24 cellular contexts compared by ENCODE assay signal in genomic region chr11:26144309-26144690, GRCh38.
"Had no signal": no experiment of that assay in that cellular context is flagged by ENCODE, and none has a peak within 500 bp of the region (broad histone marks: within the 10 kb centered on the region; RNA-seq: fewer than 3 reads in every experiment).

No MANE protein-coding gene starts in this region.

- H3K4me1 Mint-ChIP-seq: activated naive CD8-positive, alpha-beta T cell treated with anti-CD3 and anti-CD28 coated beads, Interleukin-2, amount 50 U/mL, for 24 hours; natural killer cell had no signal

- H3K4me3 ChIP-seq: pancreas, psoas muscle, right atrium auricular region, upper lobe of left lung had no signal

- H3K9me3 Mint-ChIP-seq: activated naive CD8-positive, alpha-beta T cell treated with anti-CD3 and anti-CD28 coated beads, Interleukin-2, amount 50 U/mL, for 24 hours; brain had no signal

- H3K27ac Mint-ChIP-seq: activated CD4-positive, alpha-beta memory T cell treated with anti-CD3 and anti-CD28 coated beads for 36 hours; activated naive CD8-positive, alpha-beta T cell treated with anti-CD3 and anti-CD28 coated beads, Interleukin-2, amount 50 U/mL, for 24 hours; brain; natural killer cell; T-helper 1 cell treated with Interleukin-12 subunit alpha and Interleukin-12 subunit beta and Interleukin-4 antibody, amounts not matched to agents 30 μg/mL and 1 μg/mL, for 36 hours had no signal

- H3K9me3 ChIP-seq: pancreas, psoas muscle, right atrium auricular region, upper lobe of left lung had no signal

- H3K4me3 Mint-ChIP-seq: activated CD4-positive, alpha-beta memory T cell treated with anti-CD3 and anti-CD28 coated beads for 36 hours; activated naive CD8-positive, alpha-beta T cell treated with anti-CD3 and anti-CD28 coated beads, Interleukin-2, amount 50 U/mL, for 24 hours; brain; natural killer cell; T-helper 1 cell treated with Interleukin-12 subunit alpha and Interleukin-12 subunit beta and Interleukin-4 antibody, amounts not matched to agents 30 μg/mL and 1 μg/mL, for 36 hours had no signal

- H3K27me3 Mint-ChIP-seq: activated CD4-positive, alpha-beta memory T cell treated with anti-CD3 and anti-CD28 coated beads for 36 hours; activated naive CD8-positive, alpha-beta T cell treated with anti-CD3 and anti-CD28 coated beads, Interleukin-2, amount 50 U/mL, for 24 hours; brain had no signal

- H3K27me3 ChIP-seq: foreskin keratinocyte, pancreas, upper lobe of left lung had no signal

- H3K27ac ChIP-seq: foreskin keratinocyte, pancreas, psoas muscle, right atrium auricular region, upper lobe of left lung had no signal

- H3K4me1 ChIP-seq: foreskin keratinocyte, psoas muscle, right atrium auricular region, upper lobe of left lung had no signal

- H3K36me3 Mint-ChIP-seq: activated CD4-positive, alpha-beta memory T cell treated with anti-CD3 and anti-CD28 coated beads for 36 hours; brain; natural killer cell had no signal

- ATAC-seq: activated naive CD8-positive, alpha-beta T cell treated with anti-CD3 and anti-CD28 coated beads, Interleukin-2, amount 50 U/mL, for 24 hours; foreskin keratinocyte; natural killer cell; psoas muscle; stimulated activated naive CD8-positive, alpha-beta T cell treated with anti-CD3 and anti-CD28 coated beads, Interleukin-15, Interleukin-2, amounts not matched to agents 100 U/mL and 50 U/mL, for 24 hours had no signal

- H3K36me3 ChIP-seq: pancreas, right atrium auricular region, upper lobe of left lung had no signal

- DNase-seq: activated CD4-positive, alpha-beta memory T cell treated with anti-CD3 and anti-CD28 coated beads for 36 hours; activated CD4-positive, alpha-beta T cell treated with anti-CD3 and anti-CD28 coated beads for 48 hours; activated gamma-delta T cell; activated naive CD4-positive, alpha-beta T cell treated with anti-CD3 and anti-CD28 coated beads, Interleukin-2, amount 50 U/mL, for 16 hours; activated naive CD8-positive, alpha-beta T cell treated with anti-CD3 and anti-CD28 coated beads, Interleukin-2, amount 50 U/mL, for 24 hours; activated T-cell treated with anti-CD3 and anti-CD28 coated beads, Interleukin-2, amount 50 U/mL, for 48 hours; aorta; caudate nucleus; dermis blood vessel endothelial cell; effector CD8-positive, alpha-beta T cell; foreskin keratinocyte; kidney; midbrain; natural killer cell; pancreas; psoas muscle; stimulated activated CD4-positive, alpha-beta T cell treated with anti-CD3 and anti-CD28 coated beads, Interleukin-12 subunit alpha, Interleukin-12 subunit beta, amount 100 ng/mL, for 4 hours; stimulated activated CD4-positive, alpha-beta T cell treated with anti-CD3 and anti-CD28 coated beads, Interleukin-4, amount 100 ng/mL, for 4 hours; stimulated activated naive CD8-positive, alpha-beta T cell treated with anti-CD3 and anti-CD28 coated beads, Interleukin-15, Interleukin-2, amounts not matched to agents 100 U/mL and 50 U/mL, for 24 hours; T1000; upper lobe of left lung had no signal
